1 cellular context compared by ENCODE assay signal in genomic region chr5:179755022-179755421, GRCh38.
TF ChIP-seq lines count a peak whose summit lies in the region.

No MANE protein-coding gene starts in this region.

TF ChIP-seq in HepG2, 621 proteins besides CTCF, POLR2A, EP300 and RAD21 (continued from another document and continues in another):
- TF ChIP-seq ZNF225 (CRISPR knock-in tag; IDR thresholded peaks at IDR 0.05): no peak
- TF ChIP-seq REPIN1 (CRISPR knock-in tag; IDR thresholded peaks at IDR 0.05; ENCODE audit: borderline replicate concordance, low read depth): peak; percentile 60; the same call in 1 of the 2 replicates
- TF ChIP-seq ZGPAT (CRISPR knock-in tag; IDR thresholded peaks at IDR 0.05): 0 out of 2 replicates have a peak, but pooled peaks have one; percentile 35
- TF ChIP-seq, protein P1, sequence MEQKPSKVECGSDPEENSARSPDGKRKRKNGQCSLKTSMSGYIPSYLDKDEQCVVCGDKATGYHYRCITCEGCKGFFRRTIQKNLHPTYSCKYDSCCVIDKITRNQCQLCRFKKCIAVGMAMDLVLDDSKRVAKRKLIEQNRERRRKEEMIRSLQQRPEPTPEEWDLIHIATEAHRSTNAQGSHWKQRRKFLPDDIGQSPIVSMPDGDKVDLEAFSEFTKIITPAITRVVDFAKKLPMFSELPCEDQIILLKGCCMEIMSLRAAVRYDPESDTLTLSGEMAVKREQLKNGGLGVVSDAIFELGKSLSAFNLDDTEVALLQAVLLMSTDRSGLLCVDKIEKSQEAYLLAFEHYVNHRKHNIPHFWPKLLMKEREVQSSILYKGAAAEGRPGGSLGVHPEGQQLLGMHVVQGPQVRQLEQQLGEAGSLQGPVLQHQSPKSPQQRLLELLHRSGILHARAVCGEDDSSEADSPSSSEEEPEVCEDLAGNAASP (CRISPR knock-in tag; IDR thresholded peaks at IDR 0.05; ENCODE audit: borderline replicate concordance): no peak
- TF ChIP-seq TRAFD1 (CRISPR knock-in tag; IDR thresholded peaks at IDR 0.05; ENCODE audit: borderline replicate concordance): no peak
- no peak for TF ChIP-seq MLLT10 (CRISPR knock-in tag; IDR thresholded peaks at IDR 0.05)
- peak; percentile 75 for TF ChIP-seq ELF3 (CRISPR knock-in tag; IDR thresholded peaks at IDR 0.05)
- peak; percentile 35; the same call in 1 of the 2 replicates for TF ChIP-seq AHDC1 (CRISPR knock-in tag; IDR thresholded peaks at IDR 0.05; ENCODE audit: borderline replicate concordance)
- peak; percentile 79 for TF ChIP-seq ZEB1 (IDR thresholded peaks at IDR 0.05; ENCODE audit: insufficient replicate concordance, low read depth)
- TF ChIP-seq ZNF230 (CRISPR knock-in tag; IDR thresholded peaks at IDR 0.05): no peak
- TF ChIP-seq HBP1 (CRISPR knock-in tag; IDR thresholded peaks at IDR 0.05; ENCODE audit: low read depth): no peak
- TF ChIP-seq, protein P2, sequence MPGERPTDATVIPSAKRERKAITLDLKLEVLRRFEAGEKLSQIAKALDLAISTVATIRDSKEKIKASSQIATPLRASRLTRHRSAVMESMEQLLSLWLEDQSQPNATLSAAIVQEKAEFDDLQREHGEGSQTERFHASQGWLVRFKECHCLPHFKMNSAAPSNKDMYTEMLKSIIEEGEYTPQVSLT (CRISPR knock-in tag; IDR thresholded peaks at IDR 0.05; ENCODE audit: borderline replicate concordance, low read depth): no peak
- TF ChIP-seq PPARG (CRISPR knock-in tag; conservative IDR thresholded peaks at IDR 0.05): peak; percentile 70
- peak; percentile 86; the same call in 1 of the 2 replicates for TF ChIP-seq PHF21A (CRISPR knock-in tag; IDR thresholded peaks at IDR 0.05)
- 0 out of 2 replicates have a peak, but pooled peaks have one; percentile 49 for TF ChIP-seq ZNF580 (CRISPR knock-in tag; IDR thresholded peaks at IDR 0.05; ENCODE audit: borderline replicate concordance, low read depth)
- TF ChIP-seq, protein P3, sequence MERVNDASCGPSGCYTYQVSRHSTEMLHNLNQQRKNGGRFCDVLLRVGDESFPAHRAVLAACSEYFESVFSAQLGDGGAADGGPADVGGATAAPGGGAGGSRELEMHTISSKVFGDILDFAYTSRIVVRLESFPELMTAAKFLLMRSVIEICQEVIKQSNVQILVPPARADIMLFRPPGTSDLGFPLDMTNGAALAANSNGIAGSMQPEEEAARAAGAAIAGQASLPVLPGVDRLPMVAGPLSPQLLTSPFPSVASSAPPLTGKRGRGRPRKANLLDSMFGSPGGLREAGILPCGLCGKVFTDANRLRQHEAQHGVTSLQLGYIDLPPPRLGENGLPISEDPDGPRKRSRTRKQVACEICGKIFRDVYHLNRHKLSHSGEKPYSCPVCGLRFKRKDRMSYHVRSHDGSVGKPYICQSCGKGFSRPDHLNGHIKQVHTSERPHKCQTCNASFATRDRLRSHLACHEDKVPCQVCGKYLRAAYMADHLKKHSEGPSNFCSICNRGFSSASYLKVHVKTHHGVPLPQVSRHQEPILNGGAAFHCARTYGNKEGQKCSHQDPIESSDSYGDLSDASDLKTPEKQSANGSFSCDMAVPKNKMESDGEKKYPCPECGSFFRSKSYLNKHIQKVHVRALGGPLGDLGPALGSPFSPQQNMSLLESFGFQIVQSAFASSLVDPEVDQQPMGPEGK (CRISPR knock-in tag; IDR thresholded peaks at IDR 0.05): 0 out of 2 replicates have a peak, but pooled peaks have one; percentile 28
- TF ChIP-seq SP5 (CRISPR knock-in tag; IDR thresholded peaks at IDR 0.05; ENCODE audit: borderline replicate concordance, low read depth): 0 out of 2 replicates have a peak, but pooled peaks have one; percentile 16
- TF ChIP-seq HOXA3 (CRISPR knock-in tag; IDR thresholded peaks at IDR 0.05): peak; percentile 38; the same call in 1 of the 2 replicates
- TF ChIP-seq ZNF280D (CRISPR knock-in tag; IDR thresholded peaks at IDR 0.05): 0 out of 2 replicates have a peak, but pooled peaks have one; percentile 35
- TF ChIP-seq, protein P4, sequence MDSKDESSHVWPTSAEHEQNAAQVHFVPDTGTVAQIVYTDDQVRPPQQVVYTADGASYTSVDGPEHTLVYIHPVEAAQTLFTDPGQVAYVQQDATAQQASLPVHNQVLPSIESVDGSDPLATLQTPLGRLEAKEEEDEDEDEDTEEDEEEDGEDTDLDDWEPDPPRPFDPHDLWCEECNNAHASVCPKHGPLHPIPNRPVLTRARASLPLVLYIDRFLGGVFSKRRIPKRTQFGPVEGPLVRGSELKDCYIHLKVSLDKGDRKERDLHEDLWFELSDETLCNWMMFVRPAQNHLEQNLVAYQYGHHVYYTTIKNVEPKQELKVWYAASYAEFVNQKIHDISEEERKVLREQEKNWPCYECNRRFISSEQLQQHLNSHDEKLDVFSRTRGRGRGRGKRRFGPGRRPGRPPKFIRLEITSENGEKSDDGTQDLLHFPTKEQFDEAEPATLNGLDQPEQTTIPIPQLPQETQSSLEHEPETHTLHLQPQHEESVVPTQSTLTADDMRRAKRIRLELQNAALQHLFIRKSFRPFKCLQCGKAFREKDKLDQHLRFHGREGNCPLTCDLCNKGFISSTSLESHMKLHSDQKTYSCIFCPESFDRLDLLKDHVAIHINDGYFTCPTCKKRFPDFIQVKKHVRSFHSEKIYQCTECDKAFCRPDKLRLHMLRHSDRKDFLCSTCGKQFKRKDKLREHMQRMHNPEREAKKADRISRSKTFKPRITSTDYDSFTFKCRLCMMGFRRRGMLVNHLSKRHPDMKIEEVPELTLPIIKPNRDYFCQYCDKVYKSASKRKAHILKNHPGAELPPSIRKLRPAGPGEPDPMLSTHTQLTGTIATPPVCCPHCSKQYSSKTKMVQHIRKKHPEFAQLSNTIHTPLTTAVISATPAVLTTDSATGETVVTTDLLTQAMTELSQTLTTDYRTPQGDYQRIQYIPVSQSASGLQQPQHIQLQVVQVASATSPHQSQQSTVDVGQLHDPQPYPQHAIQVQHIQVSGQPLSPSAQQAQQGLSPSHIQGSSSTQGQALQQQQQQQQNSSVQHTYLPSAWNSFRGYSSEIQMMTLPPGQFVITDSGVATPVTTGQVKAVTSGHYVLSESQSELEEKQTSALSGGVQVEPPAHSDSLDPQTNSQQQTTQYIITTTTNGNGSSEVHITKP (CRISPR knock-in tag; IDR thresholded peaks at IDR 0.05; ENCODE audit: low read depth): no peak
- TF ChIP-seq, protein P5, sequence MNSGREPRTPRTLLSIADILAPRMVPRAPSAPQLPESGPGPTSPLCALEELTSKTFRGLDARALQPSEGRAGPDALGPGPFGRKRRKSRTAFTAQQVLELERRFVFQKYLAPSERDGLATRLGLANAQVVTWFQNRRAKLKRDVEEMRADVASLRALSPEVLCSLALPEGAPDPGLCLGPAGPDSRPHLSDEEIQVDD (CRISPR knock-in tag; IDR thresholded peaks at IDR 0.05; ENCODE audit: borderline replicate concordance): no peak
- TF ChIP-seq ZFX (CRISPR knock-in tag; IDR thresholded peaks at IDR 0.05; ENCODE audit: low read depth): peak; percentile 20; the same call in 1 of the 2 replicates
